Comparison of ENCODE assay signal across 8 cellular contexts in the genomic region with DNA sequence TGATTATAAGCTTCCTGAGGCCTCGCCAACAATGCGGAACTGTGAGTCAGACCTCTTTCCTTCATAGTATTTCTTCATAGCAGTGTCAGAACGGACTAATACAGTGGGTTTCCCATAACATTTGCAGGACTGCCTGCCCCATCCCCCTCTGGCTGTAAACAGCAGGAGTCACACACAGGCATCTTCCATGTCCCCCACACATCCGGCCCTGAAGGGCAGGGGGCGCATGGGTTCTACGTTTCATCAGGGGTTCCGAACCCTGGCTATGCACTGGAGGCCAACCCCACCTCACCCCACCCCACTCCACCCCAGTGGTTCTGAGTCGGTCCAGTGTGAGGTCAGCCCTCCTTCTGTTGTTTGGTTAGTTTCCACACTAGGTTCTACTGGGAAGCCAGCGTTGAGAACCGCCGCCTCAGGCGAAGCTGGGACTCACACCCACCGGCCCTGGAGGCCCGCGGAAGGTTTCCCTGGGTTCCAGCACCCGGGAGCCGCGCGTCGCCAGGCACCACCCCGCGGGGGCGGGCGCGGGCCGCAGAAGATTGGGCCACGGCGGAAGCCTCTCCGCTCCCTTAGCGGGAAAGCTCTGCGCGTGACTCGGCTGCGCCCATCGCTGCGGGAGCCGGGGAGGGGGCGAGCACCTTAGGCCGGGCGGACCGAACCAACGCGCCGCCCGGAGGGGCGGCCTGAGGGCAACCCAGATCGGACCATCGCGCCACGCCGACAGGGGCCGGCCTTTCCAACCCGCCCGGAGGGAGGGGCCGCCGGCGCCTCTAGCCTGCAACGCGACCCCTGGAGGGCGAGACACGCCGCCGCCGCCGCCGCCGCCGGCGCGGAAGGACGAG. TPM values are rescaled to one million over a fixed set of nuclear protein-coding genes. Genes with fewer than 3 reads are reported as not detected.
DNase-seq lines count a peak whose midpoint lies in the region; ATAC-seq, FAIRE-seq and TF ChIP-seq lines count a peak whose summit lies in the region.

A gene with protein sequence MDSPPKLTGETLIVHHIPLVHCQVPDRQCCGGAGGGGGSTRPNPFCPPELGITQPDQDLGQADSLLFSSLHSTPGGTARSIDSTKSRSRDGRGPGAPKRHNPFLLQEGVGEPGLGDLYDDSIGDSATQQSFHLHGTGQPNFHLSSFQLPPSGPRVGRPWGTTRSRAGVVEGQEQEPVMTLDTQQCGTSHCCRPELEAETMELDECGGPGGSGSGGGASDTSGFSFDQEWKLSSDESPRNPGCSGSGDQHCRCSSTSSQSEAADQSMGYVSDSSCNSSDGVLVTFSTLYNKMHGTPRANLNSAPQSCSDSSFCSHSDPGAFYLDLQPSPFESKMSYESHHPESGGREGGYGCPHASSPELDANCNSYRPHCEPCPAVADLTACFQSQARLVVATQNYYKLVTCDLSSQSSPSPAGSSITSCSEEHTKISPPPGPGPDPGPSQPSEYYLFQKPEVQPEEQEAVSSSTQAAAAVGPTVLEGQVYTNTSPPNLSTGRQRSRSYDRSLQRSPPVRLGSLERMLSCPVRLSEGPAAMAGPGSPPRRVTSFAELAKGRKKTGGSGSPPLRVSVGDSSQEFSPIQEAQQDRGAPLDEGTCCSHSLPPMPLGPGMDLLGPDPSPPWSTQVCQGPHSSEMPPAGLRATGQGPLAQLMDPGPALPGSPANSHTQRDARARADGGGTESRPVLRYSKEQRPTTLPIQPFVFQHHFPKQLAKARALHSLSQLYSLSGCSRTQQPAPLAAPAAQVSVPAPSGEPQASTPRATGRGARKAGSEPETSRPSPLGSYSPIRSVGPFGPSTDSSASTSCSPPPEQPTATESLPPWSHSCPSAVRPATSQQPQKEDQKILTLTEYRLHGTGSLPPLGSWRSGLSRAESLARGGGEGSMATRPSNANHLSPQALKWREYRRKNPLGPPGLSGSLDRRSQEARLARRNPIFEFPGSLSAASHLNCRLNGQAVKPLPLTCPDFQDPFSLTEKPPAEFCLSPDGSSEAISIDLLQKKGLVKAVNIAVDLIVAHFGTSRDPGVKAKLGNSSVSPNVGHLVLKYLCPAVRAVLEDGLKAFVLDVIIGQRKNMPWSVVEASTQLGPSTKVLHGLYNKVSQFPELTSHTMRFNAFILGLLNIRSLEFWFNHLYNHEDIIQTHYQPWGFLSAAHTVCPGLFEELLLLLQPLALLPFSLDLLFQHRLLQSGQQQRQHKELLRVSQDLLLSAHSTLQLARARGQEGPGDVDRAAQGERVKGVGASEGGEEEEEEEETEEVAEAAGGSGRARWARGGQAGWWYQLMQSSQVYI (N-terminal part only) (plus strand): TSS at position 799 of the 842 bp plus-strand sequence. CDS start 56,411 bp downstream, outside the sequence.

- peak within 1 kb of the TSS; percentile 77 for H3K4me2 ChIP-seq in fibroblast of lung (ENCODE audit: extremely low read depth, insufficient read depth, low read length)

- ATAC-seq in activated T-helper 17 cell treated with anti-CD3 and anti-CD28 coated beads, Interleukin-2, amount 50 U/mL, for 72 hours (replicated peaks): peak; percentile 82
- no peak for ATAC-seq in GM21526 (IDR thresholded peaks at IDR 0.05; ENCODE audit: low FRiP score, unreplicated experiment)

- H3K4me3 ChIP-seq in NT2/D1 (ENCODE audit: insufficient read length, low read depth) (peak within 1 kb of the TSS; percentile 79), fibroblast of lung (replicated peaks in 1 of 4; ENCODE audit: control extremely low read depth in 1 of 4, insufficient read depth in 1 of 4, low read depth in 3 of 4, low read length in 4 of 4) (peak within 1 kb of the TSS; percentile 69 to 90 (median 80)), mucosa of stomach (ENCODE audit: low read length) (peak within 1 kb of the TSS; percentile 89)

- peaks cover 48% of the 10 kb centered on the region for H3K79me2 ChIP-seq in fibroblast of lung (ENCODE audit: control insufficient read depth, insufficient read depth, low read length)

- H3K27ac ChIP-seq in fibroblast of lung (ENCODE audit: insufficient read depth, low read length): peak within 1 kb of the TSS; percentile 87

- H3K36me3 ChIP-seq in NT2/D1 (ENCODE audit: insufficient read depth, insufficient read length, low read length): no peaks in the 10 kb centered on the region
- no peaks in the 10 kb centered on the region for H3K36me3 ChIP-seq in fibroblast of lung (ENCODE audit: control insufficient read depth, insufficient read depth, low read length)
- no peaks in the 10 kb centered on the region for H3K36me3 ChIP-seq in mucosa of stomach (ENCODE audit: control insufficient read depth, insufficient read depth, low read length)

- peak; percentile 70 for DNase-seq in DMS153 treated with DMSO at 0.1 percent for 48 hours (lab: John Stamatoyannopoulos, UW; ENCODE audit: unreplicated experiment)
- peak; percentile 27 for DNase-seq in HTR-8/SVneo (ENCODE audit: insufficient read length, low spot score)
- peak; percentile 81 for DNase-seq in NT2/D1 (ENCODE audit: low read depth, low spot score)
- peak; percentile 87 to 93 for DNase-seq in fibroblast of lung (ENCODE audit: low read depth in 2 of 2)

- H3K4me1 ChIP-seq in NT2/D1 (ENCODE audit: insufficient read depth, insufficient read length) (no peaks in the 10 kb centered on the region), fibroblast of lung (ENCODE audit: control insufficient read depth, extremely low read depth, insufficient read depth, low read length) (no peaks in the 10 kb centered on the region), mucosa of stomach (ENCODE audit: control insufficient read depth, insufficient read depth, low read length) (peaks cover 12% of the 10 kb centered on the region)

- H3K36me3 Mint-ChIP-seq in activated T-helper 17 cell treated with anti-CD3 and anti-CD28 coated beads, Interleukin-2, amount 50 U/mL, for 72 hours (ENCODE audit: low read depth): no peaks in the 10 kb centered on the region
- no peaks in the 10 kb centered on the region for H3K36me3 Mint-ChIP-seq in stimulated activated naive CD8-positive, alpha-beta T cell treated with anti-CD3 and anti-CD28 coated beads, Interleukin-15, Interleukin-2, amounts not matched to agents 100 ng/mL and 50 ng/mL, for 24 hours (ENCODE audit: low read depth)

- H3K27ac Mint-ChIP-seq in activated T-helper 17 cell treated with anti-CD3 and anti-CD28 coated beads, Interleukin-2, amount 50 U/mL, for 72 hours: peak within 1 kb of the TSS; percentile 53
- H3K27ac Mint-ChIP-seq in stimulated activated naive CD8-positive, alpha-beta T cell treated with anti-CD3 and anti-CD28 coated beads, Interleukin-15, Interleukin-2, amounts not matched to agents 100 ng/mL and 50 ng/mL, for 24 hours: peak within 1 kb of the TSS; percentile 78

- H3K4me3 Mint-ChIP-seq in activated T-helper 17 cell treated with anti-CD3 and anti-CD28 coated beads, Interleukin-2, amount 50 U/mL, for 72 hours: peak within 1 kb of the TSS; percentile 77
- peak within 1 kb of the TSS; percentile 82 for H3K4me3 Mint-ChIP-seq in stimulated activated naive CD8-positive, alpha-beta T cell treated with anti-CD3 and anti-CD28 coated beads, Interleukin-15, Interleukin-2, amounts not matched to agents 100 ng/mL and 50 ng/mL, for 24 hours

- no peaks in the 10 kb centered on the region for H3K9me3 ChIP-seq in NT2/D1 (ENCODE audit: insufficient read depth, low read length)
- no peaks in the 10 kb centered on the region for H3K9me3 ChIP-seq in fibroblast of lung (ENCODE audit: control insufficient read depth, insufficient read depth, low read depth, low read length)
- no peaks in the 10 kb centered on the region for H3K9me3 ChIP-seq in mucosa of stomach (ENCODE audit: control insufficient read depth, low read length)

- H4K20me1 ChIP-seq in fibroblast of lung (ENCODE audit: control insufficient read depth, extremely low read depth, insufficient read depth, low read length): no peaks in the 10 kb centered on the region

- H3K27me3 Mint-ChIP-seq in activated T-helper 17 cell treated with anti-CD3 and anti-CD28 coated beads, Interleukin-2, amount 50 U/mL, for 72 hours: peaks cover 15% of the 10 kb centered on the region
- peaks cover 20% of the 10 kb centered on the region for H3K27me3 Mint-ChIP-seq in stimulated activated naive CD8-positive, alpha-beta T cell treated with anti-CD3 and anti-CD28 coated beads, Interleukin-15, Interleukin-2, amounts not matched to agents 100 ng/mL and 50 ng/mL, for 24 hours

- no peak for FAIRE-seq in HTR-8/SVneo (lab: Jason Lieb, UNC)

- TF ChIP-seq CTCF in fibroblast of lung (conservative IDR thresholded peaks at IDR 0.05 in 1 of 2, IDR thresholded peaks at IDR 0.05 in 1 of 2; ENCODE audit: low read depth in 1 of 2, low read length in 2 of 2): peak; percentile 47 to 50

- H3K9me3 Mint-ChIP-seq in activated T-helper 17 cell treated with anti-CD3 and anti-CD28 coated beads, Interleukin-2, amount 50 U/mL, for 72 hours: no peaks in the 10 kb centered on the region
- no peaks in the 10 kb centered on the region for H3K9me3 Mint-ChIP-seq in stimulated activated naive CD8-positive, alpha-beta T cell treated with anti-CD3 and anti-CD28 coated beads, Interleukin-15, Interleukin-2, amounts not matched to agents 100 ng/mL and 50 ng/mL, for 24 hours

- H3K27me3 ChIP-seq in NT2/D1 (ENCODE audit: insufficient read depth, insufficient read length): no peaks in the 10 kb centered on the region
- no peaks in the 10 kb centered on the region for H3K27me3 ChIP-seq in fibroblast of lung (ENCODE audit: control insufficient read depth, insufficient read depth, low read length)
- no peaks in the 10 kb centered on the region for H3K27me3 ChIP-seq in mucosa of stomach (ENCODE audit: control insufficient read depth, insufficient read depth, low read length)

- peak within 1 kb of the TSS; percentile 87 for H3K9ac ChIP-seq in NT2/D1 (ENCODE audit: insufficient read length, low read depth)
- H3K9ac ChIP-seq in fibroblast of lung (ENCODE audit: insufficient read depth, low read length): peak within 1 kb of the TSS; percentile 79
- peak within 1 kb of the TSS; percentile 91 for H3K9ac ChIP-seq in mucosa of stomach (ENCODE audit: low read length)

- H3K4me1 Mint-ChIP-seq in activated T-helper 17 cell treated with anti-CD3 and anti-CD28 coated beads, Interleukin-2, amount 50 U/mL, for 72 hours: peaks cover 8% of the 10 kb centered on the region
- H3K4me1 Mint-ChIP-seq in stimulated activated naive CD8-positive, alpha-beta T cell treated with anti-CD3 and anti-CD28 coated beads, Interleukin-15, Interleukin-2, amounts not matched to agents 100 ng/mL and 50 ng/mL, for 24 hours (ENCODE audit: low read depth): peaks cover 25% of the 10 kb centered on the region

- H2AFZ ChIP-seq in fibroblast of lung (ENCODE audit: low read length): peak within 1 kb of the TSS; percentile 73

RNA-seq across cellular contexts. Expression of the gene that starts here (rescaled TPM):
- total RNA-seq in activated T-helper 17 cell treated with anti-CD3 and anti-CD28 coated beads, Interleukin-2, amount 50 U/mL, for 72 hours: 1 to 10 TPM; 1.3 to 1.9 TPM
- total RNA-seq in fibroblast of lung: 10.0 and 15.5 TPM in 2 replicates
- polyA plus RNA-seq in fibroblast of lung: 14.2 and 14.8 TPM in 2 replicates
- polyA plus RNA-seq in fibroblast of lung (2012): 16.0 and 18.2 TPM in 2 replicates
- 96.8 and 109 TPM in 2 replicates for polyA minus RNA-seq in fibroblast of lung (ENCODE audit: low replicate concordance)

Comparison
In these comparisons a context has a peak if more than half of its experiments do, and no peak if none do; other contexts are left out.
1. DNase-seq: peak in every context shown above with its lines; median percentile 90 in fibroblast of lung; 81 in NT2/D1; 70 in DMS153 treated with DMSO at 0.1 percent for 48 hours; 27 in HTR-8/SVneo.